ENCODE assay signal across 8 cellular contexts in genomic region chr7:32479574-32480200, GRCh38. TPM values are rescaled to one million over a fixed set of nuclear protein-coding genes. Genes with fewer than 3 reads are reported as not detected.
A peak's percentile ranks its signal among the peaks of the same experiment; 100 is the strongest.
DNase-seq lines count a peak whose midpoint lies in the region; ATAC-seq, FAIRE-seq and TF ChIP-seq lines count a peak whose summit lies in the region.

No MANE protein-coding gene starts in this region.

- peak; percentile 62 for TF ChIP-seq RAD21 in HepG2 (CRISPR knock-in tag; IDR thresholded peaks at IDR 0.05)

- H3K27ac ChIP-seq in HepG2 (ENCODE audit: extremely low read length, insufficient read depth, low read length) = no peak overlapping the region

- peak; percentile 49; the same call in 2 of the 3 replicates for ATAC-seq in HepG2
- ATAC-seq in HG03097 (IDR thresholded peaks at IDR 0.05; ENCODE audit: low FRiP score, unreplicated experiment) = no peak
- no peak for ATAC-seq in GM19463 (IDR thresholded peaks at IDR 0.05; ENCODE audit: unreplicated experiment)

- H3K4me1 ChIP-seq in HepG2 (ENCODE audit: insufficient read depth, low read length) = no peaks in the 10 kb centered on the region

- WGBS in HepG2 (ENCODE audit: low lambda C conversion rate) = 30% methylated on average over 2 of the region's 2 CpGs

- no peak for TF ChIP-seq POLR2A in HepG2 (IDR thresholded peaks at IDR 0.05; ENCODE audit: insufficient read depth in 1 of 2, low read depth in 2 of 2, low read length in 2 of 2)

- CTCF ChIA-PET in HepG2 (lab: Yijun Ruan, JAX; ENCODE audit: low intra/inter-chr PET ratio, low total read pairs) = interaction anchor here (0.7 to 3.3 kb wide), 3 partner anchors 269 to 736 kb away, joined by 4 to 37 read pairs (median 4); no protein-coding TSS in a partner anchor

- H3K9me3 ChIP-seq in HepG2 (ENCODE audit: low read length) = no peaks in the 10 kb centered on the region

- H3K4me3 ChIP-seq in HepG2 (replicated peaks in 1 of 3; ENCODE audit: insufficient read depth in 1 of 3, low read depth in 2 of 3, low read length in 3 of 3) = no peak overlapping the region

- intact Hi-C loops in HepG2 (cut with micrococcal nuclease; ENCODE audit: unreplicated experiment) = loop anchor here (1.0 kb wide), 1 partner anchor 735 kb away; no protein-coding TSS in a partner anchor

- no peak overlapping the region for H2AFZ ChIP-seq in HepG2 (ENCODE audit: low read length)

- no peaks in the 10 kb centered on the region for H3K36me3 ChIP-seq in HepG2 (replicated peaks in 1 of 2; ENCODE audit: control insufficient read depth in 1 of 2, insufficient read depth in 2 of 2, low read length in 2 of 2)

- no peaks in the 10 kb centered on the region for H3K79me2 ChIP-seq in HepG2 (ENCODE audit: insufficient read depth, low read length)

- no TSS peak for BruUV-seq in HepG2 (replicated peaks; lab: Mats Ljungman, UMichigan)

- POLR2A ChIA-PET in HepG2 (lab: Yijun Ruan, JAX) = interaction anchor here (1.0 kb wide), 1 partner anchor 269 kb away, joined by 7 read pairs; no protein-coding TSS in a partner anchor

- no peaks in the 10 kb centered on the region for H4K20me1 ChIP-seq in HepG2 (ENCODE audit: insufficient read depth, low read length)

- H3K9ac ChIP-seq in HepG2 (ENCODE audit: insufficient read depth, low read depth, low read length) = no peak overlapping the region

- in situ Hi-C loops in HepG2 (cut with HindIII; ENCODE audit: extremely low pct_ligation_motif_present, low pct_unique_long_range_greater_than_20kb) = loop anchor here (10.0 kb wide), 2 partner anchors 265 to 735 kb away; no protein-coding TSS in a partner anchor

- H3K4me2 ChIP-seq in HepG2 (ENCODE audit: low read depth, low read length) = no peak overlapping the region

- no peaks in the 10 kb centered on the region for H3K27me3 ChIP-seq in HepG2 (ENCODE audit: control insufficient read depth in 1 of 2, insufficient read depth in 2 of 2, low read length in 2 of 2)

- DNase-seq in DMS53 (lab: John Stamatoyannopoulos, UW) (peak; percentile 82), HCEC 1CT (peak; percentile 43), NCI-H446 treated with DMSO at 0.1 percent for 48 hours (lab: John Stamatoyannopoulos, UW) (peak; percentile 53), astrocyte of the hippocampus (ENCODE audit: low read depth, low spot score) (peak; percentile 70), HepG2 (ENCODE audit: low spot score) (peak; percentile 54)
- DNase-seq in activated CD4-positive, CD25-positive, alpha-beta regulatory T cell treated with anti-CD3 and anti-CD28 coated beads, Interleukin-2, amount 50 U/mL, for 72 hours = no peak

- TF ChIP-seq EP300 in HepG2 (IDR thresholded peaks at IDR 0.05; ENCODE audit: low read depth in 2 of 2, low read length in 2 of 2) = no peak
- TF ChIP-seq EP300 in HepG2 (CRISPR knock-in tag; IDR thresholded peaks at IDR 0.05; ENCODE audit: borderline replicate concordance) = no peak

- TF ChIP-seq CTCF in HepG2 (CRISPR knock-in tag; IDR thresholded peaks at IDR 0.05) = peak; percentile 85

- FAIRE-seq in HepG2 (lab: Jason Lieb, UNC) = peak; percentile 52

TF ChIP-seq in HepG2, 621 proteins besides CTCF, POLR2A, EP300 and RAD21 (continues in another document):
- TF ChIP-seq NCOA1 (CRISPR knock-in tag; IDR thresholded peaks at IDR 0.05) = no peak
- TF ChIP-seq HMGXB3 (CRISPR knock-in tag; IDR thresholded peaks at IDR 0.05; ENCODE audit: borderline replicate concordance) = no peak
- peak; percentile 86 for TF ChIP-seq SMC3 (IDR thresholded peaks at IDR 0.05; ENCODE audit: low read length)
- peak; percentile 86 for TF ChIP-seq STAG1 (CRISPR knock-in tag; IDR thresholded peaks at IDR 0.05)
- no peak for TF ChIP-seq ZNF607 (CRISPR knock-in tag; IDR thresholded peaks at IDR 0.05; ENCODE audit: borderline replicate concordance)
- TF ChIP-seq SP5 (CRISPR knock-in tag; IDR thresholded peaks at IDR 0.05; ENCODE audit: borderline replicate concordance, low read depth) = no peak
- no peak for TF ChIP-seq SP2 (CRISPR knock-in tag; IDR thresholded peaks at IDR 0.05)
- no peak for TF ChIP-seq ATF1 (CRISPR knock-in tag; IDR thresholded peaks at IDR 0.05)
- TF ChIP-seq SCMH1 (CRISPR knock-in tag; IDR thresholded peaks at IDR 0.05; ENCODE audit: borderline replicate concordance) = no peak
- no peak for TF ChIP-seq ELF3 (CRISPR knock-in tag; IDR thresholded peaks at IDR 0.05)
- TF ChIP-seq MIXL1 (CRISPR knock-in tag; IDR thresholded peaks at IDR 0.05) = no peak
- no peak for TF ChIP-seq NBN (conservative IDR thresholded peaks at IDR 0.05)

RNA-seq across cellular contexts. Expression of gene LSM5, which starts 10.5 kb away (rescaled TPM):
- 183 and 263 TPM in 2 replicates for total RNA-seq in HepG2 (2016; rRNA removed; fragmentation: Illumina TruSeq; extraction: Trizol)
- 108 and 122 TPM in 2 replicates for total RNA-seq in HepG2 (2016; cell fraction: cytosol; rRNA removed; fragmentation: Illumina TruSeq; extraction: Trizol; ENCODE audit: low read depth)
- total RNA-seq in HepG2 (2016; cell fraction: insoluble cytoplasmic fraction; rRNA removed; fragmentation: Illumina TruSeq; extraction: Trizol) = 173 and 263 TPM in 2 replicates
- 189 and 198 TPM in 2 replicates for total RNA-seq in HepG2 (2016; cell fraction: membrane; rRNA removed; fragmentation: Illumina TruSeq; extraction: Trizol)
- 85.6 and 86.2 TPM in 2 replicates for total RNA-seq in HepG2 (2016; cell fraction: nucleus; rRNA removed; fragmentation: Illumina TruSeq; extraction: Trizol)
- 20.9 and 30.3 TPM in 2 replicates for polyA plus RNA-seq in HepG2 (2011; rRNA removed)
- 22.8 and 30.7 TPM in 2 replicates for polyA plus RNA-seq in HepG2 (2011; cell fraction: cytosol; rRNA removed)
- 14.0 and 17.1 TPM in 2 replicates for polyA plus RNA-seq in HepG2 (2011; cell fraction: nucleus; rRNA removed)
- polyA plus RNA-seq in HepG2 (2012) = 59.3 and 101 TPM in 2 replicates
- 149 and 210 TPM in 2 replicates for polyA plus RNA-seq in HepG2 (2016; cell fraction: cytosol; fragmentation: Illumina TruSeq; extraction: Trizol; ENCODE audit: low read depth)
- polyA plus RNA-seq in HepG2 (2016; cell fraction: insoluble cytoplasmic fraction; fragmentation: Illumina TruSeq; extraction: Trizol; ENCODE audit: low read depth) = 310 and 333 TPM in 2 replicates
- 229 and 256 TPM in 2 replicates for polyA plus RNA-seq in HepG2 (2016; cell fraction: membrane; fragmentation: Illumina TruSeq; extraction: Trizol; ENCODE audit: low read depth)
- polyA plus RNA-seq in HepG2 (2016; cell fraction: nucleus; fragmentation: Illumina TruSeq; extraction: Trizol; ENCODE audit: insufficient read depth, low read depth) = 161 and 170 TPM in 2 replicates
- 7.2 and 7.6 TPM in 2 replicates for polyA minus RNA-seq in HepG2 (2011; rRNA and poly(A)+ RNA removed; ENCODE audit: low replicate concordance)
- polyA minus RNA-seq in HepG2 (2011; cell fraction: cytosol; rRNA and poly(A)+ RNA removed) = 3.7 and 7.6 TPM in 2 replicates
- polyA minus RNA-seq in HepG2 (2011; cell fraction: nucleus; rRNA and poly(A)+ RNA removed) = 31.2 and 35.9 TPM in 2 replicates

RNA-seq across cellular contexts. Expression of gene AVL9, which starts 15.6 kb away (rescaled TPM):
- 48.0 and 65.3 TPM in 2 replicates for total RNA-seq in HepG2 (2016; rRNA removed; fragmentation: Illumina TruSeq; extraction: Trizol)
- total RNA-seq in HepG2 (2016; cell fraction: cytosol; rRNA removed; fragmentation: Illumina TruSeq; extraction: Trizol; ENCODE audit: low read depth) = 8.4 and 10.1 TPM in 2 replicates
- 42.6 and 60.3 TPM in 2 replicates for total RNA-seq in HepG2 (2016; cell fraction: insoluble cytoplasmic fraction; rRNA removed; fragmentation: Illumina TruSeq; extraction: Trizol)
- total RNA-seq in HepG2 (2016; cell fraction: membrane; rRNA removed; fragmentation: Illumina TruSeq; extraction: Trizol) = 25.0 and 26.9 TPM in 2 replicates
- 34.2 and 39.9 TPM in 2 replicates for total RNA-seq in HepG2 (2016; cell fraction: nucleus; rRNA removed; fragmentation: Illumina TruSeq; extraction: Trizol)
- polyA plus RNA-seq in HepG2 (2011; rRNA removed) = 28.3 and 29.9 TPM in 2 replicates
- 11.7 and 18.3 TPM in 2 replicates for polyA plus RNA-seq in HepG2 (2011; cell fraction: cytosol; rRNA removed)
- polyA plus RNA-seq in HepG2 (2011; cell fraction: nucleus; rRNA removed) = 21.0 and 28.7 TPM in 2 replicates
- 23.2 and 32.9 TPM in 2 replicates for polyA plus RNA-seq in HepG2 (2012)
- polyA plus RNA-seq in HepG2 (2016; cell fraction: cytosol; fragmentation: Illumina TruSeq; extraction: Trizol; ENCODE audit: low read depth) = 3.4 and 5.0 TPM in 2 replicates
- 27.6 and 28.0 TPM in 2 replicates for polyA plus RNA-seq in HepG2 (2016; cell fraction: insoluble cytoplasmic fraction; fragmentation: Illumina TruSeq; extraction: Trizol; ENCODE audit: low read depth)
- polyA plus RNA-seq in HepG2 (2016; cell fraction: membrane; fragmentation: Illumina TruSeq; extraction: Trizol; ENCODE audit: low read depth) = 8.9 and 9.9 TPM in 2 replicates
- 24.8 and 33.1 TPM in 2 replicates for polyA plus RNA-seq in HepG2 (2016; cell fraction: nucleus; fragmentation: Illumina TruSeq; extraction: Trizol; ENCODE audit: insufficient read depth, low read depth)
- polyA minus RNA-seq in HepG2 (2011; rRNA and poly(A)+ RNA removed; ENCODE audit: low replicate concordance) = 21.4 and 43.4 TPM in 2 replicates
- 21.0 and 29.9 TPM in 2 replicates for polyA minus RNA-seq in HepG2 (2011; cell fraction: cytosol; rRNA and poly(A)+ RNA removed)
- polyA minus RNA-seq in HepG2 (2011; cell fraction: nucleus; rRNA and poly(A)+ RNA removed) = 38.9 and 43.9 TPM in 2 replicates
